2 cellular contexts compared by ENCODE assay signal in genomic region chr9:69377291-69377690, GRCh38.
TF ChIP-seq lines count a peak whose summit lies in the region.

No MANE protein-coding gene starts in this region.

TF ChIP-seq in GM23338, 12 proteins besides CTCF, POLR2A, EP300 and RAD21:
- TF ChIP-seq CREB1 (CRISPR knock-in tag; IDR thresholded peaks at IDR 0.05; ENCODE audit: low read depth): no peak
- TF ChIP-seq JUNB (IDR thresholded peaks at IDR 0.05; ENCODE audit: unreplicated experiment): no peak
- no peak for TF ChIP-seq STAT1 (IDR thresholded peaks at IDR 0.05; ENCODE audit: unreplicated experiment)
- no peak for TF ChIP-seq EZH2 (IDR thresholded peaks at IDR 0.05; ENCODE audit: low read depth, unreplicated experiment)
- TF ChIP-seq REST (IDR thresholded peaks at IDR 0.05; ENCODE audit: unreplicated experiment): no peak
- no peak for TF ChIP-seq ZNF114 (CRISPR knock-in tag; IDR thresholded peaks at IDR 0.05)
- TF ChIP-seq ZNF331 (CRISPR knock-in tag; IDR thresholded peaks at IDR 0.05; ENCODE audit: low read depth): no peak
- TF ChIP-seq NANOG (IDR thresholded peaks at IDR 0.05; ENCODE audit: borderline replicate concordance): no peak

TF ChIP-seq in IMR-90, 13 proteins besides CTCF, POLR2A, EP300 and RAD21:
- TF ChIP-seq SMC3 (IDR thresholded peaks at IDR 0.05; ENCODE audit: low read depth, low read length): no peak
- no peak for TF ChIP-seq CHD1 (IDR thresholded peaks at IDR 0.05; ENCODE audit: low read depth, low read length)
- no peak for TF ChIP-seq CEBPB (IDR thresholded peaks at IDR 0.05; ENCODE audit: low read depth, low read length)
- TF ChIP-seq ELK1 (IDR thresholded peaks at IDR 0.05; ENCODE audit: borderline replicate concordance, low read depth, low read length): no peak
